21 cellular contexts compared by ENCODE assay signal in genomic region chrX:116872931-116873330, GRCh38.
DNase-seq lines count a peak whose midpoint lies in the region; ATAC-seq, FAIRE-seq and TF ChIP-seq lines count a peak whose summit lies in the region.
"Had no signal": no experiment of that assay in that cellular context is flagged by ENCODE, and none has a peak within 500 bp of the region (broad histone marks: within the 10 kb centered on the region; RNA-seq: fewer than 3 reads in every experiment).

No MANE protein-coding gene starts in this region.

- no peaks in the 10 kb centered on the region for H3K27me3 ChIP-seq in bronchial epithelial cell (ENCODE audit: control insufficient read depth, insufficient read depth, low read length)

- H3K36me3 ChIP-seq in bronchial epithelial cell (ENCODE audit: control insufficient read depth, insufficient read depth, low read length) = no peaks in the 10 kb centered on the region

- FAIRE-seq in bronchial epithelial cell (lab: Jason Lieb, UNC) = no peak
- FAIRE-seq: A204.1, D721Med, G401.6 had no signal

- TF ChIP-seq CTCF in AG10803 (conservative IDR thresholded peaks at IDR 0.05; ENCODE audit: low read length) (no peak), bronchial epithelial cell (IDR thresholded peaks at IDR 0.05; ENCODE audit: insufficient read depth, low read length, severe bottlenecking) (no peak), GM20000 (IDR thresholded peaks at IDR 0.05; ENCODE audit: extremely low read depth, missing control alignments) (no peak)

- H3K4me3 ChIP-seq in AG10803 (ENCODE audit: low read length) (no peak overlapping the region), bronchial epithelial cell (ENCODE audit: low read depth, low read length) (no peak overlapping the region)

- no peak for ATAC-seq in HG03039 (IDR thresholded peaks at IDR 0.05; ENCODE audit: unreplicated experiment)

- DNase-seq in AG10803 (ENCODE audit: low read depth) (peak; percentile 26), HT1080 (ENCODE audit: low read depth) (peak; percentile 5), bronchial epithelial cell (ENCODE audit: low read depth) (peak; percentile 17), renal cortical epithelial cell (ENCODE audit: low read depth) (peak; percentile 4), GM20000 (ENCODE audit: low spot score) (no peak), germinal center (ENCODE audit: low spot score) (no peak), foreskin melanocyte (no peak)
- DNase-seq: C1 segment of cervical spinal cord; CD8-positive, alpha-beta memory T cell; H9; Kasumi-1; NCI-H1105 treated with DMSO at 0.1 percent for 48 hours; NCI-H1694 treated with DMSO at 0.1 percent for 48 hours; NCI-H2107; NCI-H345; NCI-H524 treated with DMSO at 0.1 percent for 48 hours; SIG-M5 had no signal

Comparison
In these comparisons a context has a peak if more than half of its experiments do, and no peak if none do; other contexts are left out.
1. DNase-seq: peak in AG10803 (single experiment), HT1080 (single experiment), bronchial epithelial cell (single experiment) and renal cortical epithelial cell (single experiment); none in GM20000 (single experiment), germinal center (single experiment) and foreskin melanocyte (single experiment).